In the genomic region with DNA sequence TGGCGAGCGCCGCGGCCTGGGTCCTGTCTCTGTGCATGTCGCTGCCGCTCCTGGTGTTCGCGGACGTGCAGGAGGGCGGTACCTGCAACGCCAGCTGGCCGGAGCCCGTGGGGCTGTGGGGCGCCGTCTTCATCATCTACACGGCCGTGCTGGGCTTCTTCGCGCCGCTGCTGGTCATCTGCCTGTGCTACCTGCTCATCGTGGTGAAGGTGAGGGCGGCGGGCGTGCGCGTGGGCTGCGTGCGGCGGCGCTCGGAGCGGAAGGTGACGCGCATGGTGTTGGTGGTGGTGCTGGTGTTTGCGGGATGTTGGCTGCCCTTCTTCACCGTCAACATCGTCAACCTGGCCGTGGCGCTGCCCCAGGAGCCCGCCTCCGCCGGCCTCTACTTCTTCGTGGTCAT, we compare ENCODE assay signal across 23 cellular contexts.
"Had no signal": no experiment of that assay in that cellular context is flagged by ENCODE, and none has a peak within 500 bp of the region (broad histone marks: within the 10 kb centered on the region; RNA-seq: fewer than 3 reads in every experiment).

No MANE protein-coding gene starts in this region.

- H3K27ac ChIP-seq: heart left ventricle had no signal

- H3K4me1 ChIP-seq: heart left ventricle had no signal

- H3K4me3 ChIP-seq: adrenal gland, body of pancreas, heart left ventricle had no signal

- DNase-seq: activated CD4-positive, alpha-beta memory T cell treated with anti-CD3 and anti-CD28 coated beads for 36 hours; activated CD4-positive, alpha-beta T cell treated with anti-CD3 and anti-CD28 coated beads for 36 hours; activated CD4-positive, alpha-beta T cell treated with anti-CD3 and anti-CD28 coated beads, Interleukin-2, amount 10 ng/mL, durations not matched to agents 24 days and 14 days; activated CD4-positive, CD25-positive, alpha-beta regulatory T cell; activated CD4-positive, CD25-positive, alpha-beta regulatory T cell treated with anti-CD3 and anti-CD28 coated beads, Interleukin-2, amount 50 U/mL, for 72 hours; activated CD8-positive, alpha-beta memory T cell treated with anti-CD3 and anti-CD28 coated beads, Interleukin-2, amount 10 ng/mL, durations not matched to agents 7 days and 5 days; activated CD8-positive, alpha-beta memory T cell treated with anti-CD3 and anti-CD28 coated beads, Interleukin-2, amount 50 U/mL, for 4 hours; activated CD8-positive, alpha-beta T cell treated with anti-CD3 and anti-CD28 coated beads, Interleukin-2, amount 10 ng/mL, durations not matched to agents 7 days and 5 days; activated effector memory CD4-positive, alpha-beta T cell treated with anti-CD3 and anti-CD28 coated beads, Interleukin-2, amount 50 U/mL, for 16 hours; activated naive CD4-positive, alpha-beta T cell treated with anti-CD3 and anti-CD28 coated beads for 36 hours; activated naive CD8-positive, alpha-beta T cell treated with anti-CD3 and anti-CD28 coated beads for 36 hours; activated naive CD8-positive, alpha-beta T cell treated with anti-CD3 and anti-CD28 coated beads, Interleukin-2, amount 50 U/mL, for 24 hours; activated T-cell treated with anti-CD3 and anti-CD28 coated beads, Interleukin-2, amount 50 U/mL, for 1 hour; activated T-cell treated with anti-CD3 and anti-CD28 coated beads, Interleukin-2, amount 50 U/mL, for 48 hours; amygdala; body of pancreas; caudate nucleus; effector CD8-positive, alpha-beta T cell; endodermal cell; foreskin fibroblast; heart left ventricle; T-helper 9 cell had no signal

- H3K9me3 ChIP-seq: adrenal gland had no signal

- H3K36me3 ChIP-seq: adrenal gland, heart left ventricle had no signal
